Comparison of ENCODE assay signal across 8 cellular contexts in the genomic region with DNA sequence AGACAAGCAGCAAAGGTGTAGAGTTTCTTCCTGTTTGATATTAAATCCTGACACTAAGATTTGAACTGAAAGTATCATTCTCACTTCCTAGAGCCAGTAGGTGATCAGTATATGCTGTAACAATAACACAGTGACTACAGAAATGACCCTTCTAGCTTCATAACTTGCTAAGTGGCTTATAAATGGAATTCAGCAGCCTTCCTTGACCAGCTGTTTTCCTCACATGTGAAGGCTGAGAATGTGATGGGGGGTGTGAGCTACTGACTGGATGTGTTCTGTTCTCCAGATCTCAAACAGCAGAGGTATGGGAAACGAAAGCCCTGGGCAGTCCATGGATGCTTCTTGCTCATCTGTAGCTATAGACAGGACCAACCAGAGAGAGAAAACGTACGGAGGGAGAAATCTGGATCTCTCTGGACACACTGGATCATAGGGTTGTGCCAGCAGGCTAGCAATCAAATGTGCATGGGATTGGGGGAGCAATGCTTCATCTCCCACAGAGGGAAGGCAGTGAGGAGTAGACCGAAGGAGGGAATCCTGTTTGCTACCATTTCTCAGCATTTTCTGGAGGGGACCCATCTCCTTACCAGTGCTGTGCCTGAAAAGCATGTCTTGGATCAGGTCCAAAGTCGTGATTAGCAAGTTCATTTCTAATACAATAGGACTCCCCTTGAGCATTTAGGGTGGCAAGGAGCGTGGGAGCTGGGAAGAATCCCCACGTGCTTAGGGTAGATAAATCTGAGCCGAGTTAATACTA. TPM values are rescaled to one million over a fixed set of nuclear protein-coding genes. Genes with fewer than 3 reads are reported as not detected.
A peak's percentile ranks its signal among the peaks of the same experiment; 100 is the strongest.
DNase-seq lines count a peak whose midpoint lies in the region; ATAC-seq and FAIRE-seq lines count a peak whose summit lies in the region.

No MANE protein-coding gene starts in this region.

- no peak overlapping the region for H2AFZ ChIP-seq in neuronal stem cell (ENCODE audit: low read length)

- no peak overlapping the region for H2BK12ac ChIP-seq in neuronal stem cell (ENCODE audit: low read length)

- no CpG with 5 or more reads among the region's 8 CpGs for WGBS in neuronal stem cell (ENCODE audit: extremely low coverage in 2 of 2, insufficient read length in 2 of 2, insufficient replicate concordance in 1 of 2), 2 donors

- no peak overlapping the region for H2AK5ac ChIP-seq in neuronal stem cell (ENCODE audit: low read depth, low read length)

- no peaks in the 10 kb centered on the region for H3K27me3 ChIP-seq in neuronal stem cell (ENCODE audit: control insufficient read depth in 3 of 3, insufficient read depth in 3 of 3, low read depth in 1 of 3, low read length in 3 of 3)

- H3K4me3 ChIP-seq in neuronal stem cell (ENCODE audit: low read length in 2 of 2) = no peak overlapping the region

- FAIRE-seq in urothelium cell line (lab: Jason Lieb, UNC) = no peak

- H4K8ac ChIP-seq in neuronal stem cell (ENCODE audit: low read depth, low read length) = no peak overlapping the region

- no peak overlapping the region for H2BK5ac ChIP-seq in neuronal stem cell (ENCODE audit: low read length)

- H3K14ac ChIP-seq in neuronal stem cell (ENCODE audit: low read length) = no peak overlapping the region

- H3K23ac ChIP-seq in neuronal stem cell (ENCODE audit: low read depth, low read length, poor library complexity) = no peak overlapping the region

- H3K9me3 ChIP-seq in neuronal stem cell (replicated peaks in 1 of 2; ENCODE audit: control insufficient read depth in 2 of 2, insufficient read depth in 1 of 2, low read depth in 1 of 2, low read length in 2 of 2) = no peaks in the 10 kb centered on the region

- no peak overlapping the region for H3K4me2 ChIP-seq in neuronal stem cell (ENCODE audit: insufficient read depth, low read length, poor library complexity, severe bottlenecking)

- no peak overlapping the region for H2BK120ac ChIP-seq in neuronal stem cell (ENCODE audit: low read depth, low read length)

- H3K9ac ChIP-seq in neuronal stem cell (ENCODE audit: low read depth, low read length, poor library complexity) = no peak overlapping the region

- no peak overlapping the region for H2BK15ac ChIP-seq in neuronal stem cell (ENCODE audit: low read length)

- DNase-seq in myocyte (ENCODE audit: low read depth) (peak; percentile 46), neuronal stem cell (ENCODE audit: low spot score) (no peak), cerebellar nuclear complex (lab: John Stamatoyannopoulos, UW) (no peak), urothelium cell line (ENCODE audit: low spot score) (no peak), NOMO-1 (lab: John Stamatoyannopoulos, UW; ENCODE audit: unreplicated experiment in 2 of 2) (no peak)

- no peaks in the 10 kb centered on the region for H3K4me1 ChIP-seq in neuronal stem cell (ENCODE audit: control insufficient read depth in 2 of 2, insufficient read depth in 1 of 2, low read depth in 1 of 2, low read length in 2 of 2)

- no peak overlapping the region for H3K27ac ChIP-seq in neuronal stem cell (replicated peaks; ENCODE audit: low read length)

- no peaks in the 10 kb centered on the region for H3K79me1 ChIP-seq in neuronal stem cell (ENCODE audit: low read depth, low read length)

- H4K91ac ChIP-seq in neuronal stem cell (ENCODE audit: low read depth, low read length, poor library complexity) = no peak overlapping the region

- H3K4ac ChIP-seq in neuronal stem cell (ENCODE audit: low read length) = no peak overlapping the region

- ATAC-seq in GM18861 (IDR thresholded peaks at IDR 0.05; ENCODE audit: unreplicated experiment) (peak; percentile 64), GM21515 (IDR thresholded peaks at IDR 0.05; ENCODE audit: unreplicated experiment) (peak; percentile 53), HG03342 (IDR thresholded peaks at IDR 0.05; ENCODE audit: unreplicated experiment) (peak; percentile 52)

- H3K18ac ChIP-seq in neuronal stem cell (ENCODE audit: low read length) = no peak overlapping the region

- H3K36me3 ChIP-seq in neuronal stem cell (replicated peaks in 1 of 2; ENCODE audit: control insufficient read depth in 2 of 2, insufficient read depth in 2 of 2, low read length in 2 of 2) = peaks cover 0 to 17% of the 10 kb centered on the region in 2 donors

RNA-seq across cellular contexts. Expression of a gene that starts 39.4 kb away (rescaled TPM):
- total RNA-seq in myocyte = 11.8 and 25.6 TPM in 2 replicates
- polyA plus RNA-seq in myocyte (2012) = 8.9 TPM
- 13.5 TPM for polyA plus RNA-seq in neuronal stem cell (2013, experiment 1 of 2)
- polyA plus RNA-seq in neuronal stem cell (2013, experiment 2 of 2) = 13.8 TPM

RNA-seq across cellular contexts. Expression of a gene that starts 57.0 kb away (rescaled TPM):
- 85.6 and 117 TPM in 2 replicates for total RNA-seq in myocyte
- 76.9 TPM for polyA plus RNA-seq in myocyte (2012)
- polyA plus RNA-seq in neuronal stem cell (2013, experiment 1 of 2) = 167 TPM
- polyA plus RNA-seq in neuronal stem cell (2013, experiment 2 of 2) = 152 TPM
